8 cellular contexts compared by ENCODE assay signal in genomic region chr19:3334749-3335430, GRCh38. TPM values are rescaled to one million over a fixed set of nuclear protein-coding genes. Genes with fewer than 3 reads are reported as not detected.
DNase-seq lines count a peak whose midpoint lies in the region; ATAC-seq and TF ChIP-seq lines count a peak whose summit lies in the region.
"Not testable (repeated sequence)": the region's sequence is repeated elsewhere in the genome, so short reads cannot be mapped to it uniquely, and the experiment has no call there.

No MANE protein-coding gene starts in this region.

- peak overlapping the region; percentile 99 for H3K27ac Mint-ChIP-seq in MCF 10A (ENCODE audit: low read depth, unreplicated experiment)

- peaks cover 48% of the 10 kb centered on the region for H3K4me1 Mint-ChIP-seq in MCF 10A (ENCODE audit: insufficient read depth, unreplicated experiment)

- not testable (repeated sequence) for BruUV-seq in MCF 10A (replicated peaks; lab: Mats Ljungman, UMichigan)

- peak overlapping the region in 1 of 11 experiments; percentile 18; a peak in 1 of 22 replicates for H3K9ac ChIP-seq in BLaER1 treated with 17β-estradiol and CSF1 and Interleukin-3, amounts not matched to agents 10 nM and 100 nM
- peak overlapping the region; percentile 54 to 62 for H3K9ac ChIP-seq in stomach smooth muscle (ENCODE audit: low read length in 2 of 2)

- H3K9me3 Mint-ChIP-seq in MCF 10A (ENCODE audit: unreplicated experiment) = not testable (repeated sequence)

- H3K36me3 Mint-ChIP-seq in MCF 10A (ENCODE audit: insufficient read depth, unreplicated experiment) = not testable (repeated sequence)

- not testable (repeated sequence) for H3K27ac ChIP-seq in BLaER1 treated with 17β-estradiol and CSF1 and Interleukin-3, amounts not matched to agents 10 nM and 100 nM
- H3K27ac ChIP-seq in RWPE1 (peak overlapping the region; percentile 100), right lobe of liver (peak overlapping the region; percentile 8 to 87 (median 80)), ovary (peak overlapping the region; percentile 23 to 90), stomach smooth muscle (ENCODE audit: low read length) (peak overlapping the region; percentile 99), vagina (peak overlapping the region; percentile 96)

- TF ChIP-seq CTCF in RWPE1 (conservative IDR thresholded peaks at IDR 0.05; ENCODE audit: low read depth); MCF 10A (IDR thresholded peaks at IDR 0.05; ENCODE audit: unreplicated experiment); right lobe of liver (IDR thresholded peaks at IDR 0.05); ovary (IDR thresholded peaks at IDR 0.05); vagina (IDR thresholded peaks at IDR 0.05): not testable (repeated sequence)

- not testable (repeated sequence) for TF ChIP-seq POLR2A in right lobe of liver (IDR thresholded peaks at IDR 0.05); ovary (IDR thresholded peaks at IDR 0.05); vagina (IDR thresholded peaks at IDR 0.05)

- H3K4me1 ChIP-seq in BLaER1 treated with 17β-estradiol and CSF1 and Interleukin-3, amounts not matched to agents 10 nM and 100 nM = peaks cover 36 to 48% (median 46%) of the 10 kb centered on the region in 10 experiments
- H3K4me1 ChIP-seq in right lobe of liver (peaks cover 0 to 48% (median 27%) of the 10 kb centered on the region in 4 donors), ovary (ENCODE audit: insufficient read depth) (peaks cover 18% of the 10 kb centered on the region), stomach smooth muscle (ENCODE audit: control insufficient read depth, insufficient read depth, low read length) (peaks cover 53% of the 10 kb centered on the region), vagina (peaks cover 52% of the 10 kb centered on the region)

- peak overlapping the region in 10 of 11 experiments; percentile 64 to 89 (median 78); a peak in 10 of 22 replicates for H3K4me2 ChIP-seq in BLaER1 treated with 17β-estradiol and CSF1 and Interleukin-3, amounts not matched to agents 10 nM and 100 nM

- H3K4me3 ChIP-seq in BLaER1 treated with 17β-estradiol and CSF1 and Interleukin-3, amounts not matched to agents 10 nM and 100 nM; right lobe of liver; ovary; stomach smooth muscle (ENCODE audit: low read length in 2 of 2); vagina: not testable (repeated sequence)

- H3K27me3 ChIP-seq in BLaER1 treated with 17β-estradiol and CSF1 and Interleukin-3, amounts not matched to agents 10 nM and 100 nM; right lobe of liver; ovary; stomach smooth muscle (ENCODE audit: control insufficient read depth in 1 of 2, insufficient read depth in 2 of 2, low read length in 2 of 2); vagina: not testable (repeated sequence)

- CTCF ChIA-PET in RWPE1 (lab: Yijun Ruan, JAX) = interaction anchor here (0.8 kb wide), 1 partner anchor 30 kb away, joined by 4 read pairs; no protein-coding TSS in a partner anchor
- CTCF ChIA-PET in MCF 10A (lab: Yijun Ruan, JAX) = interaction anchor here (0.5 to 1.2 kb wide), 5 partner anchors 8 to 138 kb away, joined by 3 to 4 read pairs (median 3); no protein-coding TSS in a partner anchor

- 28% methylated on average over 8 of the region's 8 CpGs for WGBS in right lobe of liver (ENCODE audit: insufficient coverage, low coverage, low lambda C conversion rate, missing lambda C conversion rate)
- WGBS in ovary, 3 donors = 79 to 83% (median 80%) methylated on average over 8 of the region's 8 CpGs

- ATAC-seq in Right ventricle myocardium superior (ENCODE audit: poor library complexity); right lobe of liver: not testable (repeated sequence)

- intact Hi-C loops in MCF 10A (cut with micrococcal nuclease); Right ventricle myocardium superior (cut with DNase I); right lobe of liver (cut with DNase I): not testable (repeated sequence)
- intact Hi-C loops in ovary (cut with DNase I) (loop anchor here in 3 of 4 donors (5.0 to 10.0 kb wide), 3 partner anchors 92 to 100 kb away; no protein-coding TSS in a partner anchor), vagina (cut with DNase I) (loop anchor here (10.0 kb wide), 1 partner anchor 90 kb away; no protein-coding TSS in a partner anchor)

- H3K27me3 Mint-ChIP-seq in MCF 10A (ENCODE audit: insufficient read depth, unreplicated experiment) = peaks cover 13% of the 10 kb centered on the region

- H3K4me3 Mint-ChIP-seq in MCF 10A (ENCODE audit: unreplicated experiment) = not testable (repeated sequence)

- H3K9me3 ChIP-seq in BLaER1 treated with 17β-estradiol and CSF1 and Interleukin-3, amounts not matched to agents 10 nM and 100 nM (replicated peaks in 1 of 11); right lobe of liver; ovary; stomach smooth muscle (ENCODE audit: control insufficient read depth in 2 of 2, low read length in 2 of 2); vagina: not testable (repeated sequence)

- not testable (repeated sequence) for TF ChIP-seq EP300 in ovary (IDR thresholded peaks at IDR 0.05)

- H4K20me1 ChIP-seq in BLaER1 treated with 17β-estradiol and CSF1 and Interleukin-3, amounts not matched to agents 10 nM and 100 nM = not testable (repeated sequence)

- not testable (repeated sequence) for H3K36me3 ChIP-seq in BLaER1 treated with 17β-estradiol and CSF1 and Interleukin-3, amounts not matched to agents 10 nM and 100 nM; right lobe of liver; ovary; stomach smooth muscle (ENCODE audit: control insufficient read depth in 2 of 2, insufficient read depth in 2 of 2, low read length in 2 of 2); vagina

- DNase-seq in RWPE1 (ENCODE audit: low spot score); MCF 10A (ENCODE audit: unreplicated experiment); right lobe of liver; ovary; vagina (ENCODE audit: extremely low spot score in 2 of 2): not testable (repeated sequence)
- peak; percentile 19 for DNase-seq in Right ventricle myocardium superior

- POLR2A ChIA-PET in RWPE1 (lab: Yijun Ruan, JAX; ENCODE audit: low non-redundant PET) = not testable (repeated sequence)
- POLR2A ChIA-PET in MCF 10A (lab: Yijun Ruan, JAX) = interaction anchor here (0.7 to 3.4 kb wide), 5 partner anchors 9 to 95 kb away, joined by 3 to 21 read pairs (median 4); no protein-coding TSS in a partner anchor

RNA-seq across cellular contexts. Expression of gene NFIC, which starts 31.5 kb away (rescaled TPM):
- total RNA-seq in MCF 10A (2022) (83.4 and 85.5 TPM in 2 replicates), Right ventricle myocardium superior (153 TPM), right lobe of liver (100 to 1,000 TPM in 4 of 6 experiments, 10 to 100 TPM in 2; 94.6 to 168 (median 120) TPM), ovary (100 to 1,000 TPM in 5 of 7 donors, 10 to 100 TPM in 2; 62.0 to 345 (median 283) TPM), vagina (142 TPM)
- 10 to 100 TPM; 31.9 to 71.1 TPM for polyA plus RNA-seq in ovary
